Comparison of ENCODE assay signal across 2 cellular contexts in genomic region chr9:129770741-129771140, GRCh38.
TF ChIP-seq lines count a peak whose summit lies in the region.

No MANE protein-coding gene starts in this region.

TF ChIP-seq in Ishikawa, 13 proteins besides CTCF, POLR2A, EP300 and RAD21:
- TF ChIP-seq ZBTB7A (IDR thresholded peaks at IDR 0.05; ENCODE audit: low read depth) (no peak), TEAD4 (IDR thresholded peaks at IDR 0.05) (no peak), USF1 (IDR thresholded peaks at IDR 0.05) (peak; percentile 20; the same call in 1 of the 2 replicates), MAX (IDR thresholded peaks at IDR 0.05) (no peak), CEBPB (IDR thresholded peaks at IDR 0.05) (no peak), FOXM1 (IDR thresholded peaks at IDR 0.05; ENCODE audit: borderline replicate concordance, low read depth) (no peak), NFIC (IDR thresholded peaks at IDR 0.05) (no peak), REST (IDR thresholded peaks at IDR 0.05; ENCODE audit: low read depth) (no peak)

TF ChIP-seq in GM12878, 131 proteins besides CTCF, POLR2A, EP300 and RAD21:
- TF ChIP-seq RAD51 (IDR thresholded peaks at IDR 0.05): peak; percentile 67; the same call in 1 of the 2 replicates
- peak; percentile 45 for TF ChIP-seq USF1 (IDR thresholded peaks at IDR 0.05; ENCODE audit: borderline replicate concordance, extremely low read length, insufficient read depth, low read depth, low read length)
- TF ChIP-seq SIX5 (IDR thresholded peaks at IDR 0.05; ENCODE audit: low read depth, low read length, severe bottlenecking): no peak
